21 cellular contexts compared by ENCODE assay signal in genomic region chr7:78265086-78265485, GRCh38.
"Had no signal": no experiment of that assay in that cellular context is flagged by ENCODE, and none has a peak within 500 bp of the region (broad histone marks: within the 10 kb centered on the region; RNA-seq: fewer than 3 reads in every experiment).

No MANE protein-coding gene starts in this region.

- DNase-seq: Karpas-422, KBM-7, MG63, NCI-H1092 treated with DMSO at 0.1 percent for 48 hours, NCI-H1436, NCI-H187 treated with DMSO at 0.1 percent for 48 hours, NCI-H2029 treated with DMSO at 0.1 percent for 48 hours, NCI-H2171 treated with DMSO at 0.1 percent for 48 hours, NCI-H345, NCI-H446 treated with DMSO at 0.1 percent for 48 hours, NCI-H510A treated with DMSO at 0.1 percent for 48 hours, NCI-H526, NCI-H748 treated with DMSO at 0.1 percent for 48 hours, PC-3, SHP77 treated with DMSO at 0.1 percent for 48 hours, SJCRH30, SW 1271, T-cell had no signal

- H3K27me3 ChIP-seq: MG63, SJCRH30 had no signal

- H3K36me3 ChIP-seq: MG63, SJCRH30 had no signal

- H3K9me3 ChIP-seq: MG63, SJCRH30 had no signal

- ATAC-seq: Panc1, PC-3, Right ventricle myocardium inferior, T-cell had no signal

- H3K4me1 ChIP-seq: SJCRH30 had no signal

- H3K4me3 ChIP-seq: MG63, SJCRH30 had no signal

- H3K27ac ChIP-seq: HL-60, SJCRH30 had no signal
